8 cellular contexts compared by ENCODE assay signal in genomic region chr2:202265467-202266277, GRCh38. TPM values are rescaled to one million over a fixed set of nuclear protein-coding genes. Genes with fewer than 3 reads are reported as not detected.
A peak's percentile ranks its signal among the peaks of the same experiment; 100 is the strongest.
DNase-seq lines count a peak whose midpoint lies in the region; ATAC-seq, FAIRE-seq and TF ChIP-seq lines count a peak whose summit lies in the region.

A gene with protein sequence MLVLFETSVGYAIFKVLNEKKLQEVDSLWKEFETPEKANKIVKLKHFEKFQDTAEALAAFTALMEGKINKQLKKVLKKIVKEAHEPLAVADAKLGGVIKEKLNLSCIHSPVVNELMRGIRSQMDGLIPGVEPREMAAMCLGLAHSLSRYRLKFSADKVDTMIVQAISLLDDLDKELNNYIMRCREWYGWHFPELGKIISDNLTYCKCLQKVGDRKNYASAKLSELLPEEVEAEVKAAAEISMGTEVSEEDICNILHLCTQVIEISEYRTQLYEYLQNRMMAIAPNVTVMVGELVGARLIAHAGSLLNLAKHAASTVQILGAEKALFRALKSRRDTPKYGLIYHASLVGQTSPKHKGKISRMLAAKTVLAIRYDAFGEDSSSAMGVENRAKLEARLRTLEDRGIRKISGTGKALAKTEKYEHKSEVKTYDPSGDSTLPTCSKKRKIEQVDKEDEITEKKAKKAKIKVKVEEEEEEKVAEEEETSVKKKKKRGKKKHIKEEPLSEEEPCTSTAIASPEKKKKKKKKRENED (plus strand): TSS chr2:202265763. CDS start chr2:202265942, 179 bp downstream.

- H3K4me2 ChIP-seq in OCI-LY7 (ENCODE audit: low read length), result peak within 1 kb of the TSS; percentile 73

- H2AFZ ChIP-seq in OCI-LY7 (ENCODE audit: low read length), result peak within 1 kb of the TSS; percentile 66; the same call in 1 of the 2 replicates

- peak within 1 kb of the TSS; percentile 87 for H3K27ac ChIP-seq in OCI-LY7 (ENCODE audit: low read depth, low read length, poor library complexity, severe bottlenecking)

- DNase-seq in D721Med (ENCODE audit: insufficient read length, low spot score) (peak; percentile 66), HuH-7.5 (ENCODE audit: low spot score) (peak; percentile 69), OCI-LY7 (ENCODE audit: low spot score) (peak; percentile 97), activated T-cell treated with anti-CD3 and anti-CD28 coated beads for 1 hour (ENCODE audit: low read depth) (peak; percentile 77), epidermal melanocyte (ENCODE audit: insufficient read length, low spot score) (peak; percentile 88), middle frontal gyrus (ENCODE audit: extremely low spot score, low spot score) (peak; percentile 97)
- peak; percentile 73 to 82 for DNase-seq in stimulated activated CD8-positive, alpha-beta memory T cell treated with anti-CD3 and anti-CD28 coated beads, Interleukin-2, amount 100 ng/mL, for 48 hours (ENCODE audit: low read depth in 2 of 2)

- peaks cover 31% of the 10 kb centered on the region for H3K4me1 ChIP-seq in OCI-LY7 (ENCODE audit: insufficient read depth, low read length, poor library complexity, severe bottlenecking)

- H3K9me2 ChIP-seq in OCI-LY7 (ENCODE audit: insufficient read depth, low read length), result no peaks in the 10 kb centered on the region

- peaks cover 36% of the 10 kb centered on the region for H4K20me1 ChIP-seq in OCI-LY7 (ENCODE audit: insufficient read depth, low read length)

- intact Hi-C loops in OCI-LY7 (cut with micrococcal nuclease; ENCODE audit: unreplicated experiment), result loop anchor here (1.0 to 5.0 kb wide), 3 partner anchors 27 to 972 kb away; partner anchors contain the start of genes BMPR2, CYP20A1 and SUMO1

- peaks cover 45% of the 10 kb centered on the region for H3K36me3 ChIP-seq in OCI-LY7 (ENCODE audit: insufficient read depth, low read length)

- TF ChIP-seq CTCF in D721Med (IDR thresholded peaks at IDR 0.05; ENCODE audit: insufficient read depth, missing control alignments) (no peak), OCI-LY7 (conservative IDR thresholded peaks at IDR 0.05; ENCODE audit: low read length) (no peak)

- no peak for FAIRE-seq in D721Med (lab: Jason Lieb, UNC)

- H3K79me2 ChIP-seq in OCI-LY7 (ENCODE audit: insufficient read depth, low read depth, low read length), result peaks cover 52% of the 10 kb centered on the region

- peak; percentile 84 for ATAC-seq in GM21526 (IDR thresholded peaks at IDR 0.05; ENCODE audit: low FRiP score, unreplicated experiment)

- no TSS peak for BruUV-seq in OCI-LY7 (replicated peaks; lab: Mats Ljungman, UMichigan)

- CTCF ChIA-PET in OCI-LY7 (lab: Charles Lee; ENCODE audit: unreplicated experiment), result no interaction called here

- no peaks in the 10 kb centered on the region for H3K9me3 ChIP-seq in OCI-LY7 (ENCODE audit: low read length)

- peak within 1 kb of the TSS; percentile 90 for H3K4me3 ChIP-seq in OCI-LY7 (ENCODE audit: low read depth, low read length, poor library complexity, severe bottlenecking)

- POLR2A ChIA-PET in OCI-LY7 (lab: Charles Lee), result interaction anchor here (0.6 to 1.1 kb wide), 4 partner anchors 14 to 1071 kb away, joined by 3 to 4 read pairs (median 3); no protein-coding TSS in a partner anchor

RNA-seq across cellular contexts. Expression of the gene that starts here (rescaled TPM):
- total RNA-seq in OCI-LY7 (2014; rRNA removed; shearing (Covaris generic)), result 124 and 145 TPM in 2 replicates
- 172 and 174 TPM in 2 replicates for total RNA-seq in OCI-LY7 (2022)

Comparison
In these comparisons a context has a peak if more than half of its experiments do, and no peak if none do; other contexts are left out.
1. Peak in every context shown above with its lines: DNase-seq, ATAC-seq, H3K4me3 ChIP-seq and H3K27ac ChIP-seq.